ENCODE assay signal across 16 cellular contexts in genomic region chr6:77548190-77548589, GRCh38.
DNase-seq lines count a peak whose midpoint lies in the region; ATAC-seq and TF ChIP-seq lines count a peak whose summit lies in the region.
"Had no signal": no experiment of that assay in that cellular context is flagged by ENCODE, and none has a peak within 500 bp of the region (broad histone marks: within the 10 kb centered on the region; RNA-seq: fewer than 3 reads in every experiment).

No MANE protein-coding gene starts in this region.

- no peak overlapping the region for H2AFZ ChIP-seq in osteoblast (ENCODE audit: low read length)

- no peaks in the 10 kb centered on the region for H3K9me3 ChIP-seq in osteoblast (ENCODE audit: low read depth, low read length)
- H3K9me3 ChIP-seq: BLaER1 treated with 17β-estradiol and CSF1 and Interleukin-3, amounts not matched to agents 10 nM and 100 nM had no signal

- H3K27me3 ChIP-seq in osteoblast (ENCODE audit: insufficient read depth, low read length) = no peaks in the 10 kb centered on the region
- H3K27me3 ChIP-seq: BLaER1 treated with 17β-estradiol and CSF1 and Interleukin-3, amounts not matched to agents 10 nM and 100 nM had no signal

- no peaks in the 10 kb centered on the region for H3K79me2 ChIP-seq in osteoblast (ENCODE audit: insufficient read depth, low read length)

- no peaks in the 10 kb centered on the region for H4K20me1 ChIP-seq in osteoblast (ENCODE audit: insufficient read depth, low read length)
- H4K20me1 ChIP-seq: BLaER1 treated with 17β-estradiol and CSF1 and Interleukin-3, amounts not matched to agents 10 nM and 100 nM had no signal

- ATAC-seq in GM18498 (IDR thresholded peaks at IDR 0.05; ENCODE audit: unreplicated experiment) (peak; percentile 33), GM19023 (IDR thresholded peaks at IDR 0.05; ENCODE audit: unreplicated experiment) (peak; percentile 26), HG03439 (IDR thresholded peaks at IDR 0.05; ENCODE audit: unreplicated experiment) (peak; percentile 40)
- ATAC-seq: CD8-positive, alpha-beta T cell; HepG2 had no signal

- no peak for TF ChIP-seq CTCF in osteoblast (IDR thresholded peaks at IDR 0.05; ENCODE audit: extremely low read depth, low read depth, low read length)

- no peaks in the 10 kb centered on the region for H3K36me3 ChIP-seq in osteoblast (ENCODE audit: insufficient read depth, low read length)
- H3K36me3 ChIP-seq: BLaER1 treated with 17β-estradiol and CSF1 and Interleukin-3, amounts not matched to agents 10 nM and 100 nM had no signal

- H3K4me2 ChIP-seq in osteoblast (ENCODE audit: insufficient read depth, low read length) = no peak overlapping the region
- H3K4me2 ChIP-seq: BLaER1 treated with 17β-estradiol and CSF1 and Interleukin-3, amounts not matched to agents 10 nM and 100 nM had no signal

- no peak overlapping the region for H3K4me3 ChIP-seq in osteoblast (ENCODE audit: insufficient read depth, low read length)
- H3K4me3 ChIP-seq: BLaER1 treated with 17β-estradiol and CSF1 and Interleukin-3, amounts not matched to agents 10 nM and 100 nM had no signal

- no peak overlapping the region for H3K27ac ChIP-seq in osteoblast (ENCODE audit: low read depth, low read length)
- H3K27ac ChIP-seq: BLaER1 treated with 17β-estradiol and CSF1 and Interleukin-3, amounts not matched to agents 10 nM and 100 nM had no signal

- H3K4me1 ChIP-seq in osteoblast (ENCODE audit: insufficient read depth, low read length) = no peaks in the 10 kb centered on the region
- H3K4me1 ChIP-seq: BLaER1 treated with 17β-estradiol and CSF1 and Interleukin-3, amounts not matched to agents 10 nM and 100 nM had no signal

- DNase-seq in osteoblast (ENCODE audit: insufficient read length, low spot score, missing footprints) = peak; percentile 21
- DNase-seq in GM19238 (ENCODE audit: insufficient read length, low spot score) = no peak
- no peak for DNase-seq in NCI-H2171 (lab: John Stamatoyannopoulos, UW)
- DNase-seq in NCI-H1436 treated with DMSO at 0.1 percent for 48 hours (lab: John Stamatoyannopoulos, UW) = no peak
- DNase-seq: Calu3; CD8-positive, alpha-beta T cell; DMS79 treated with DMSO at 0.1 percent for 48 hours; GF-D8; H9; Karpas-422; KBM-7 had no signal
